In genomic region chr6:151399679-151400078, GRCh38 we compare ENCODE assay signal across 25 cellular contexts. TPM values are rescaled to one million over a fixed set of nuclear protein-coding genes. Genes with fewer than 3 reads are reported as not detected.
DNase-seq lines count a peak whose midpoint lies in the region; ATAC-seq and TF ChIP-seq lines count a peak whose summit lies in the region.
"Had no signal": no experiment of that assay in that cellular context is flagged by ENCODE, and none has a peak within 500 bp of the region (broad histone marks: within the 10 kb centered on the region; RNA-seq: fewer than 3 reads in every experiment).

No MANE protein-coding gene starts in this region.

- peaks cover 78% of the 10 kb centered on the region for H3K4me1 Mint-ChIP-seq in CD4-positive, alpha-beta T cell (ENCODE audit: low read depth)
- H3K4me1 Mint-ChIP-seq in T-helper 17 cell, result peaks cover 36% of the 10 kb centered on the region

- no peak for ATAC-seq in CD4-positive, alpha-beta T cell (ENCODE audit: poor library complexity)
- peak; percentile 46 for ATAC-seq in T-helper 17 cell
- ATAC-seq in foreskin keratinocyte, result peak; percentile 83
- ATAC-seq in HG02610 (IDR thresholded peaks at IDR 0.05; ENCODE audit: unreplicated experiment), result no peak
- ATAC-seq: gastroesophageal sphincter, left lobe of liver had no signal

- H3K36me3 Mint-ChIP-seq in CD4-positive, alpha-beta T cell (ENCODE audit: low read depth), result peaks cover 62% of the 10 kb centered on the region
- H3K36me3 Mint-ChIP-seq in T-helper 17 cell (ENCODE audit: low read depth), result no peaks in the 10 kb centered on the region

- no peak overlapping the region for H3K9ac ChIP-seq in GM23248

- 99% methylated on average over 3 of the region's 3 CpGs for whole genome bisulfite sequencing in GM23248 (ENCODE audit: low coverage in 1 of 2, low lambda C conversion rate in 2 of 2, missing lambda C conversion rate in 2 of 2), 2 experiments

- H3K4me1 ChIP-seq in GM23248 (ENCODE audit: insufficient read depth), result peaks cover 13% of the 10 kb centered on the region
- peaks cover 12% of the 10 kb centered on the region for H3K4me1 ChIP-seq in foreskin keratinocyte
- H3K4me1 ChIP-seq: prostate gland had no signal

- no peaks in the 10 kb centered on the region for H3K9me2 ChIP-seq in GM23248 (ENCODE audit: insufficient read depth)

- intact Hi-C loops in CD4-positive, alpha-beta T cell (cut with DNase I, micrococcal nuclease), result loop anchor here (2.0 to 5.0 kb wide), 3 partner anchors 13 to 47 kb away; no protein-coding TSS in a partner anchor

- peaks cover 15% of the 10 kb centered on the region for H3K36me3 ChIP-seq in GM23248 (ENCODE audit: low read depth)
- H3K36me3 ChIP-seq: prostate gland had no signal

- TF ChIP-seq CTCF in CD4-positive, alpha-beta T cell (IDR thresholded peaks at IDR 0.05), result no peak
- no peak for TF ChIP-seq CTCF in foreskin keratinocyte (conservative IDR thresholded peaks at IDR 0.05)
- TF ChIP-seq CTCF in GM13976 (IDR thresholded peaks at IDR 0.05; ENCODE audit: borderline replicate concordance, control extremely low read depth, extremely low read depth, insufficient read depth, missing control alignments), result no peak

- H3K4me3 Mint-ChIP-seq in CD4-positive, alpha-beta T cell, result no peak overlapping the region
- H3K4me3 Mint-ChIP-seq in T-helper 17 cell, result no peak overlapping the region
- H3K4me3 Mint-ChIP-seq: activated CD4-positive, alpha-beta T cell treated with anti-CD3 and anti-CD28 coated beads, Interleukin-2, amount 10 ng/mL, durations not matched to agents 24 days and 14 days; brain; mesothelial cell of epicardium; nephron progenitor cell had no signal

- no peaks in the 10 kb centered on the region for H3K27me3 ChIP-seq in CD4-positive, alpha-beta T cell (ENCODE audit: control insufficient read depth, insufficient read depth, low read length)
- no peaks in the 10 kb centered on the region for H3K27me3 ChIP-seq in GM23248 (replicated peaks; ENCODE audit: insufficient read depth)
- H3K27me3 ChIP-seq in foreskin keratinocyte, result no peaks in the 10 kb centered on the region
- H3K27me3 ChIP-seq: gastroesophageal sphincter, MG63, stomach, upper lobe of left lung had no signal

- no peak for DNase-seq in CD4-positive, alpha-beta T cell
- DNase-seq in GM23248 (no peak), T-helper 17 cell (no peak), foreskin keratinocyte (peak; percentile 40 to 65), UCSD-AML1 (lab: John Stamatoyannopoulos, UW; ENCODE audit: unreplicated experiment) (no peak), GM13976 (ENCODE audit: low spot score) (no peak)
- DNase-seq: activated CD4-positive, alpha-beta T cell treated with anti-CD3 and anti-CD28 coated beads, Interleukin-2, amount 10 ng/mL, durations not matched to agents 24 days and 14 days; AML-193; erythroblast; GOT3; NCI-H146; NCI-H345; nephron progenitor cell; RPMI8226; stomach; SW 1271; upper lobe of left lung had no signal

- no peak overlapping the region for H3K4me2 ChIP-seq in GM23248 (ENCODE audit: unreplicated experiment)

- peak overlapping the region; percentile 36 for H3K27ac Mint-ChIP-seq in CD4-positive, alpha-beta T cell
- H3K27ac Mint-ChIP-seq in T-helper 17 cell, result no peak overlapping the region
- H3K27ac Mint-ChIP-seq: activated CD4-positive, alpha-beta T cell treated with anti-CD3 and anti-CD28 coated beads, Interleukin-2, amount 10 ng/mL, durations not matched to agents 24 days and 14 days had no signal

- peaks cover 13% of the 10 kb centered on the region; the same call in 1 of the 2 replicates for H4K20me1 ChIP-seq in GM23248 (ENCODE audit: insufficient read depth)

- H3K9me3 ChIP-seq in CD4-positive, alpha-beta T cell (ENCODE audit: control insufficient read depth, low read length), result no peaks in the 10 kb centered on the region
- H3K9me3 ChIP-seq in GM23248 (ENCODE audit: low read depth) (no peaks in the 10 kb centered on the region), T-helper 17 cell (ENCODE audit: control insufficient read depth, low read length, poor library complexity, severe bottlenecking) (no peaks in the 10 kb centered on the region)
- H3K9me3 ChIP-seq: gastroesophageal sphincter, MG63, prostate gland, stomach, upper lobe of left lung had no signal

- H3K79me2 ChIP-seq in GM23248 (ENCODE audit: insufficient read depth), result peaks cover 100% of the 10 kb centered on the region

- POLR2A ChIA-PET in CD4-positive, alpha-beta T cell (lab: Charles Lee), result interaction anchor here (0.9 to 1.1 kb wide), 2 partner anchors 9 to 82 kb away, joined by 3 to 4 read pairs; no protein-coding TSS in a partner anchor

- no peak overlapping the region for H3K27ac ChIP-seq in CD4-positive, alpha-beta T cell (ENCODE audit: low read depth, low read length)
- H3K27ac ChIP-seq in GM23248 (peak overlapping the region; percentile 63), foreskin keratinocyte (no peak overlapping the region)
- H3K27ac ChIP-seq: gastroesophageal sphincter, prostate gland, stomach, upper lobe of left lung had no signal

- in situ Hi-C loops in GM23248 (cut with MboI), result no loop called here
- in situ Hi-C loops in GM13976 (cut with MboI; ENCODE audit: low sequenced_read_pairs, unreplicated experiment), result no loop called here

- H3K9me3 Mint-ChIP-seq in CD4-positive, alpha-beta T cell, result no peaks in the 10 kb centered on the region
- H3K9me3 Mint-ChIP-seq: activated CD4-positive, alpha-beta T cell treated with anti-CD3 and anti-CD28 coated beads, Interleukin-2, amount 10 ng/mL, durations not matched to agents 24 days and 14 days; brain; mesothelial cell of epicardium had no signal

- H3K4me3 ChIP-seq in GM23248, result no peak overlapping the region
- H3K4me3 ChIP-seq: gastroesophageal sphincter, MG63, prostate gland, stomach, upper lobe of left lung had no signal

- no peaks in the 10 kb centered on the region for H3K27me3 Mint-ChIP-seq in CD4-positive, alpha-beta T cell
- H3K27me3 Mint-ChIP-seq in T-helper 17 cell, result no peaks in the 10 kb centered on the region
- H3K27me3 Mint-ChIP-seq: activated CD4-positive, alpha-beta T cell treated with anti-CD3 and anti-CD28 coated beads, Interleukin-2, amount 10 ng/mL, durations not matched to agents 24 days and 14 days; activated naive CD8-positive, alpha-beta T cell had no signal

- CTCF ChIA-PET in CD4-positive, alpha-beta T cell (lab: Charles Lee), result no interaction called here

- H3F3A ChIP-seq in GM23248 (ENCODE audit: insufficient read depth), result peaks cover 34% of the 10 kb centered on the region

- H2AFZ ChIP-seq in GM23248, result no peak overlapping the region

RNA-seq across cellular contexts. Expression of gene ZBTB2, which starts 8.3 kb away (rescaled TPM):
- total RNA-seq in CD4-positive, alpha-beta T cell, result 10 to 100 TPM; 18.6 to 19.1 TPM
- total RNA-seq in GM23248 (2014; rRNA removed; shearing (Covaris generic)), result 11.6 and 13.7 TPM in 2 replicates
- polyA plus RNA-seq in GM23248 (2016; fragmentation: Nextera tagmentation; extraction: Ambion mirVana), result 9.7 and 9.9 TPM in 2 replicates
- total RNA-seq in T-helper 17 cell, result 10 to 100 TPM; 23.5 to 29.2 TPM
- 15.9 and 16.5 TPM in 2 replicates for total RNA-seq in foreskin keratinocyte
- 6.6 and 8.1 TPM in 2 replicates for polyA plus RNA-seq in foreskin keratinocyte

RNA-seq across cellular contexts. Expression of gene RMND1, which starts 52.2 kb away (rescaled TPM):
- 1 to 10 TPM; 6.5 to 7.5 TPM for total RNA-seq in CD4-positive, alpha-beta T cell
- 29.9 and 31.1 TPM in 2 replicates for total RNA-seq in GM23248 (2014; rRNA removed; shearing (Covaris generic))
- polyA plus RNA-seq in GM23248 (2016; fragmentation: Nextera tagmentation; extraction: Ambion mirVana) (25.6 and 30.6 TPM in 2 replicates), foreskin keratinocyte (19.6 and 19.9 TPM in 2 replicates)
- total RNA-seq in T-helper 17 cell (1 to 10 TPM; 7.0 to 8.5 TPM), foreskin keratinocyte (19.0 and 20.0 TPM in 2 replicates)

Comparison
In these comparisons a context has a peak if more than half of its experiments do, and no peak if none do; other contexts are left out.
1. ATAC-seq: peak in T-helper 17 cell (single experiment) and foreskin keratinocyte (single experiment); none in CD4-positive, alpha-beta T cell (single experiment) and HG02610 (single experiment).
2. DNase-seq: peak in foreskin keratinocyte (2 of 2); none in CD4-positive, alpha-beta T cell (0 of 10), GM23248 (single experiment), T-helper 17 cell (0 of 3), UCSD-AML1 (single experiment) and GM13976 (single experiment).